30 cellular contexts compared by ENCODE assay signal in genomic region chr13:86142080-86142479, GRCh38.
"Had no signal": no experiment of that assay in that cellular context is flagged by ENCODE, and none has a peak within 500 bp of the region (broad histone marks: within the 10 kb centered on the region; RNA-seq: fewer than 3 reads in every experiment).

No MANE protein-coding gene starts in this region.

- H3K27me3 ChIP-seq: brain microvascular endothelial cell, esophagus squamous epithelium had no signal

- ATAC-seq: activated CD4-positive, CD25-positive, alpha-beta regulatory T cell treated with anti-CD3 and anti-CD28 coated beads, Interleukin-2, amount 50 U/mL, for 24 hours; activated CD8-positive, alpha-beta T cell treated with anti-CD3 and anti-CD28 coated beads for 36 hours; activated T-cell treated with anti-CD3 and anti-CD28 coated beads, Interleukin-2, amount 50 U/mL, for 4 hours; activated T-helper 17 cell treated with anti-CD3 and anti-CD28 coated beads, Interleukin-2, amount 50 U/mL, for 72 hours; T-helper 17 cell had no signal

- H3K27ac ChIP-seq: brain microvascular endothelial cell, epithelial cell of prostate, esophagus squamous epithelium, WERI-Rb-1 had no signal

- H3K4me3 ChIP-seq: esophagus squamous epithelium had no signal

- H3K36me3 ChIP-seq: brain microvascular endothelial cell, esophagus squamous epithelium, WERI-Rb-1 had no signal

- H3K4me1 ChIP-seq: esophagus squamous epithelium had no signal

- H3K9me3 ChIP-seq: esophagus squamous epithelium had no signal

- DNase-seq: activated B cell treated with CpG ODN at 0.5 μM for 24 hours; activated CD4-positive, alpha-beta T cell treated with anti-CD3 and anti-CD28 coated beads for 48 hours; activated CD4-positive, alpha-beta T cell treated with anti-CD3 and anti-CD28 coated beads, Interleukin-2, amount 50 U/mL, for 1 hour; activated CD4-positive, alpha-beta T cell treated with anti-CD3 and anti-CD28 coated beads, Interleukin-2, amount 50 U/mL, for 48 hours; activated CD8-positive, alpha-beta memory T cell treated with anti-CD3 and anti-CD28 coated beads for 24 hours; activated CD8-positive, alpha-beta T cell treated with anti-CD3 and anti-CD28 coated beads for 36 hours; activated effector memory CD4-positive, alpha-beta T cell treated with Interleukin-2 at 50 U/mL for 16 hours; activated gamma-delta T cell treated with Interleukin-2 at 50 U/mL for 16 hours; activated naive CD4-positive, alpha-beta T cell treated with anti-CD3 and anti-CD28 coated beads, Interleukin-2, amount 50 U/mL, for 16 hours; activated naive CD4-positive, alpha-beta T cell treated with Interleukin-2 at 50 U/mL for 16 hours; activated T-cell treated with anti-CD3 and anti-CD28 coated beads, Interleukin-2, amount 50 U/mL, for 4 hours; amniotic stem cell; anterior cingulate cortex; brain microvascular endothelial cell; cortex of kidney; dermis blood vessel endothelial cell; effector CD4-positive, alpha-beta T cell; esophagus squamous epithelium; foreskin melanocyte; head of caudate nucleus; T-helper 1 cell; T-helper 17 cell; T1000; WERI-Rb-1 had no signal

- FAIRE-seq: astrocyte, bronchial epithelial cell, endothelial cell of umbilical vein had no signal
